17 cellular contexts compared by ENCODE assay signal in the genomic region with DNA sequence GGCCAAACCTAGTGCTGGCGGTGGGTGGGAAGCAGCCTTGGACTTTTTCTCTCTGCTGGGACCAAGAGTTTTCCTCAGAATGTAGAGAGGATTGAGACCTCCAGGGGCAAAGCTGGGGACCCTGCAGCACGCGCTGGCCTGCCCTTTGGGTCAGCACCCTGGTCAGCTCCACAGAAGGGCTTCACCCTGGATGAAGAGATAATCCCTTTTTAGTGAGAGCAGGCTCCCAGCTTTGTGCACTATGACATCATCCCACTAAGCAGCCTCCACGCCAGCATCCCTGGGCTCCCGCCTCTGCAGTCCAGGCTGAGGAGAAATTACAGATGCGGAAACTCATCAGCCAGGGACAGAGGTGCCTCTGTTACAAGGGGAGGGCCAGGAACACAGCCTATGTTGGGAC. TPM values are rescaled to one million over a fixed set of nuclear protein-coding genes. Genes with fewer than 3 reads are reported as not detected.
A peak's percentile ranks its signal among the peaks of the same experiment; 100 is the strongest.
DNase-seq lines count a peak whose midpoint lies in the region; ATAC-seq, FAIRE-seq and TF ChIP-seq lines count a peak whose summit lies in the region.
"Had no signal": no experiment of that assay in that cellular context is flagged by ENCODE, and none has a peak within 500 bp of the region (broad histone marks: within the 10 kb centered on the region; RNA-seq: fewer than 3 reads in every experiment).

No MANE protein-coding gene starts in this region.

- H3K36me3 ChIP-seq in GM12878 (ENCODE audit: control insufficient read depth in 2 of 2, insufficient read depth in 2 of 2, low read length in 1 of 2), result no peaks in the 10 kb centered on the region
- H3K36me3 ChIP-seq: gastrocnemius medialis had no signal

- no peak overlapping the region for H2AFZ ChIP-seq in GM12878 (ENCODE audit: control insufficient read depth, low read depth, low read length)

- peak; percentile 46 for DNase-seq in EH (ENCODE audit: low read depth)
- no peak for DNase-seq in GM12878 (ENCODE audit: low read depth, low spot score)
- peak; percentile 21 to 23 for DNase-seq in lung microvascular endothelial cell (ENCODE audit: low read depth in 2 of 2)
- DNase-seq in GM13976 (ENCODE audit: low spot score), result no peak
- DNase-seq in mesothelial cell of epicardium (ENCODE audit: low spot score in 2 of 2, unreplicated experiment in 2 of 2), result no peak
- DNase-seq in NCI-H510A (lab: John Stamatoyannopoulos, UW), result no peak
- DNase-seq: activated CD8-positive, alpha-beta memory T cell treated with anti-CD3 and anti-CD28 coated beads, Interleukin-2, amount 50 U/mL, for 4 hours; amygdala; C1 segment of cervical spinal cord; gastrocnemius medialis; kidney glomerular epithelial cell; NCI-H1436; SHP77 had no signal

- H3K79me2 ChIP-seq in GM12878 (ENCODE audit: control insufficient read depth, insufficient read depth, low read length), result no peaks in the 10 kb centered on the region

- intact Hi-C loops in GM12878 (cut with micrococcal nuclease; ENCODE audit: unreplicated experiment), result no loop called here

- H3K4me3 ChIP-seq in GM12878, result no peak overlapping the region
- H3K4me3 ChIP-seq: gastrocnemius medialis had no signal

- peaks cover 0 to 2% of the 10 kb centered on the region in 2 experiments; a peak in 1 of 4 replicates for H3K27me3 ChIP-seq in GM12878 (replicated peaks in 1 of 2; ENCODE audit: control insufficient read depth in 2 of 2, insufficient read depth in 2 of 2, low read length in 1 of 2)
- H3K27me3 ChIP-seq: gastrocnemius medialis had no signal

- no peak for FAIRE-seq in GM12878 (lab: Jason Lieb, UNC)

- BruUV-seq in GM12878 (replicated peaks; lab: Mats Ljungman, UMichigan), result no TSS peak

- SMC1A ChIA-PET in GM12878 (lab: Charles Lee; ENCODE audit: uncharacterized antibody, unreplicated experiment), result no interaction called here

- H3K9me3 ChIP-seq in GM12878 (replicated peaks; ENCODE audit: control insufficient read depth, insufficient read depth, low read length), result no peaks in the 10 kb centered on the region
- H3K9me3 ChIP-seq: gastrocnemius medialis had no signal

- no peak for TF ChIP-seq POLR2A in GM12878 (IDR thresholded peaks at IDR 0.05; ENCODE audit: low read depth, low read length)

- TF ChIP-seq CTCF in GM12878 (IDR thresholded peaks at IDR 0.05 in 2 of 3, conservative IDR thresholded peaks at IDR 0.05 in 1 of 3; ENCODE audit: control insufficient read depth in 2 of 3, extremely low read depth in 1 of 3, insufficient read depth in 1 of 3, low read depth in 3 of 3, low read length in 3 of 3) (no peak), GM13976 (IDR thresholded peaks at IDR 0.05; ENCODE audit: borderline replicate concordance, control extremely low read depth, extremely low read depth, insufficient read depth, missing control alignments) (no peak), mesothelial cell of epicardium (IDR thresholded peaks at IDR 0.05; ENCODE audit: unreplicated experiment) (no peak)

- H3K4me1 Mint-ChIP-seq in mesothelial cell of epicardium, result peaks cover 4% of the 10 kb centered on the region
- H3K4me1 Mint-ChIP-seq: nephron had no signal

- CTCF ChIA-PET in GM12878 (lab: Yijun Ruan, JAX), result no interaction called here

- H3K9me3 Mint-ChIP-seq in mesothelial cell of epicardium, result no peaks in the 10 kb centered on the region
- H3K9me3 Mint-ChIP-seq: nephron had no signal

- no peak overlapping the region for H3K27ac ChIP-seq in GM12878 (ENCODE audit: control insufficient read depth, insufficient read depth)
- H3K27ac ChIP-seq: gastrocnemius medialis, VCaP had no signal

- TF ChIP-seq RAD21 in Ishikawa (IDR thresholded peaks at IDR 0.05; ENCODE audit: low read depth) (no peak), GM12878 (IDR thresholded peaks at IDR 0.05; ENCODE audit: insufficient read depth, low read depth, low read length) (no peak)

- H3K36me3 Mint-ChIP-seq in mesothelial cell of epicardium, result no peaks in the 10 kb centered on the region

- no peaks in the 10 kb centered on the region; the same call in 1 of the 2 replicates for H3K4me1 ChIP-seq in GM12878 (ENCODE audit: control insufficient read depth, insufficient read depth, low read length)
- H3K4me1 ChIP-seq: gastrocnemius medialis had no signal

- H3K4me3 Mint-ChIP-seq in mesothelial cell of epicardium, result no peak overlapping the region
- H3K4me3 Mint-ChIP-seq: nephron had no signal

- in situ Hi-C loops in GM12878 (cut with MboI), result loop anchor here (5.0 kb wide), 1 partner anchor 49 kb away; no protein-coding TSS in a partner anchor
- in situ Hi-C loops in GM13976 (cut with MboI; ENCODE audit: low sequenced_read_pairs, unreplicated experiment), result no loop called here

- peaks cover 12% of the 10 kb centered on the region for H3K27me3 Mint-ChIP-seq in mesothelial cell of epicardium (ENCODE audit: low read depth)

- H3K9ac ChIP-seq in GM12878 (ENCODE audit: control insufficient read depth, insufficient read depth, low read length), result no peak overlapping the region

- RAD21 ChIA-PET in GM12878 (lab: Charles Lee; ENCODE audit: unreplicated experiment), result no interaction called here

- ATAC-seq in GM12878, result no peak
- ATAC-seq in GM19467 (IDR thresholded peaks at IDR 0.05; ENCODE audit: unreplicated experiment), result no peak
- ATAC-seq: gastrocnemius medialis had no signal

- no peak overlapping the region for H3K27ac Mint-ChIP-seq in mesothelial cell of epicardium
- H3K27ac Mint-ChIP-seq: nephron had no signal

- POLR2A ChIA-PET in GM12878 (lab: Charles Lee), result no interaction called here

- H4K20me1 ChIP-seq in GM12878 (ENCODE audit: control insufficient read depth, insufficient read depth), result no peaks in the 10 kb centered on the region

- TF ChIP-seq EP300 in Ishikawa (IDR thresholded peaks at IDR 0.05; ENCODE audit: borderline replicate concordance), result no peak
- TF ChIP-seq EP300 in GM12878 (IDR thresholded peaks at IDR 0.05; ENCODE audit: borderline replicate concordance in 1 of 2, control insufficient read depth in 1 of 2, low read depth in 2 of 2, low read length in 2 of 2), result no peak

- 67% methylated on average over 6 of the region's 6 CpGs for WGBS in GM12878 (ENCODE audit: insufficient coverage, insufficient replicate concordance, low lambda C conversion rate, missing lambda C conversion rate)

- no peak overlapping the region for H3K4me2 ChIP-seq in GM12878 (ENCODE audit: control insufficient read depth, insufficient read depth)

TF ChIP-seq in GM12878, 131 proteins besides CTCF, POLR2A, EP300 and RAD21 (continues in another document):
- TF ChIP-seq CEBPB (IDR thresholded peaks at IDR 0.05; ENCODE audit: borderline replicate concordance in 1 of 2, low read depth in 2 of 2, low read length in 2 of 2) (no peak), PML (IDR thresholded peaks at IDR 0.05; ENCODE audit: low read length) (no peak)
- TF ChIP-seq, protein P1, sequence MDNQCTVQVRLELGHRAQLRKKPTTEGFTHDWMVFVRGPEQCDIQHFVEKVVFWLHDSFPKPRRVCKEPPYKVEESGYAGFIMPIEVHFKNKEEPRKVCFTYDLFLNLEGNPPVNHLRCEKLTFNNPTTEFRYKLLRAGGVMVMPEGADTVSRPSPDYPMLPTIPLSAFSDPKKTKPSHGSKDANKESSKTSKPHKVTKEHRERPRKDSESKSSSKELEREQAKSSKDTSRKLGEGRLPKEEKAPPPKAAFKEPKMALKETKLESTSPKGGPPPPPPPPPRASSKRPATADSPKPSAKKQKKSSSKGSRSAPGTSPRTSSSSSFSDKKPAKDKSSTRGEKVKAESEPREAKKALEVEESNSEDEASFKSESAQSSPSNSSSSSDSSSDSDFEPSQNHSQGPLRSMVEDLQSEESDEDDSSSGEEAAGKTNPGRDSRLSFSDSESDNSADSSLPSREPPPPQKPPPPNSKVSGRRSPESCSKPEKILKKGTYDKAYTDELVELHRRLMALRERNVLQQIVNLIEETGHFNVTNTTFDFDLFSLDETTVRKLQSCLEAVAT (IDR thresholded peaks at IDR 0.05), result no peak

RNA-seq across cellular contexts. Expression of a gene that starts 23.5 kb away (rescaled TPM):
- total RNA-seq in GM12878 (2013; cell fraction: nucleolus; rRNA removed), result 0.52 TPM in 1 of 2 replicates, not detected in the other
- total RNA-seq in GM12878 (2014; rRNA removed) (not detected in 2 replicates), GM12878 (2014; rRNA removed; fragmentation: Illumina TruSeq; extraction: Trizol) (not detected in 2 replicates), GM12878 (2021) (0.24 TPM in 1 of 2 replicates, not detected in the other), lung microvascular endothelial cell (not detected in 2 replicates), mesothelial cell of epicardium (0.31 to 0.68 TPM (median 0.65 TPM) in 3 replicates)
- not detected for polyA plus RNA-seq in GM12878 (2011; ENCODE audit: low read depth)
- polyA plus RNA-seq in GM12878 (2011; rRNA removed) (0.13 TPM in 1 of 2 replicates, not detected in the other), GM12878 (2014; fragmentation: Illumina TruSeq; extraction: Trizol) (not detected in 2 replicates), GM12878 (2014; fragmentation: Nextera tagmentation; extraction: Ambion mirVana) (not detected), GM12878 (2014; rRNA removed) (not detected in 2 replicates), GM12878 (2016; fragmentation: Nextera tagmentation; extraction: Ambion mirVana) (not detected)
- polyA plus RNA-seq in GM12878 (2011; cell fraction: cytosol; rRNA removed), result 0.06 and 0.15 TPM in 2 replicates
- 0.52 and 1.3 TPM in 2 replicates for polyA plus RNA-seq in GM12878 (2011; cell fraction: nucleus; rRNA removed)
- polyA plus RNA-seq in GM12878 (2012), result 0.13 TPM in 1 of 2 replicates, not detected in the other
- polyA minus RNA-seq in GM12878 (2011; rRNA and poly(A)+ RNA removed), result 0.95 TPM in 1 of 2 replicates, not detected in the other
- polyA minus RNA-seq in GM12878 (2011; cell fraction: cytosol; rRNA and poly(A)+ RNA removed), result not detected in 2 replicates
- polyA minus RNA-seq in GM12878 (2011; cell fraction: nucleus; rRNA and poly(A)+ RNA removed), result not detected in 2 replicates
- total RNA-seq: gastrocnemius medialis had no signal

RNA-seq across cellular contexts. Expression of a gene that starts 28.5 kb away (rescaled TPM):
- not detected in 2 replicates for total RNA-seq in GM12878 (2013; cell fraction: nucleolus; rRNA removed)
- not detected in 2 replicates for total RNA-seq in GM12878 (2014; rRNA removed)
- not detected in 2 replicates for total RNA-seq in GM12878 (2014; rRNA removed; fragmentation: Illumina TruSeq; extraction: Trizol)
- total RNA-seq in GM12878 (2021), result not detected in 2 replicates
- polyA plus RNA-seq in GM12878 (2011; ENCODE audit: low read depth), result not detected
- polyA plus RNA-seq in GM12878 (2011; rRNA removed), result not detected in 2 replicates
- polyA plus RNA-seq in GM12878 (2011; cell fraction: cytosol; rRNA removed), result not detected in 2 replicates
- not detected in 2 replicates for polyA plus RNA-seq in GM12878 (2011; cell fraction: nucleus; rRNA removed)
- not detected in 2 replicates for polyA plus RNA-seq in GM12878 (2012)
- not detected in 2 replicates for polyA plus RNA-seq in GM12878 (2014; fragmentation: Illumina TruSeq; extraction: Trizol)
- polyA plus RNA-seq in GM12878 (2014; fragmentation: Nextera tagmentation; extraction: Ambion mirVana), result not detected
- polyA plus RNA-seq in GM12878 (2014; rRNA removed), result not detected in 2 replicates
- not detected for polyA plus RNA-seq in GM12878 (2016; fragmentation: Nextera tagmentation; extraction: Ambion mirVana)
- polyA minus RNA-seq in GM12878 (2011; rRNA and poly(A)+ RNA removed), result not detected in 2 replicates
- not detected in 2 replicates for polyA minus RNA-seq in GM12878 (2011; cell fraction: cytosol; rRNA and poly(A)+ RNA removed)
- polyA minus RNA-seq in GM12878 (2011; cell fraction: nucleus; rRNA and poly(A)+ RNA removed), result not detected in 2 replicates
- total RNA-seq in lung microvascular endothelial cell, result not detected in 2 replicates
- not detected in 3 replicates for total RNA-seq in mesothelial cell of epicardium
- total RNA-seq: gastrocnemius medialis had no signal

Comparison
In these comparisons a context has a peak if more than half of its experiments do, and no peak if none do; other contexts are left out.
1. DNase-seq: peak in EH (single experiment) and lung microvascular endothelial cell (2 of 2); none in GM12878 (single experiment), GM13976 (single experiment), mesothelial cell of epicardium (0 of 2) and NCI-H510A (single experiment).